9 cellular contexts compared by ENCODE assay signal in the genomic region with DNA sequence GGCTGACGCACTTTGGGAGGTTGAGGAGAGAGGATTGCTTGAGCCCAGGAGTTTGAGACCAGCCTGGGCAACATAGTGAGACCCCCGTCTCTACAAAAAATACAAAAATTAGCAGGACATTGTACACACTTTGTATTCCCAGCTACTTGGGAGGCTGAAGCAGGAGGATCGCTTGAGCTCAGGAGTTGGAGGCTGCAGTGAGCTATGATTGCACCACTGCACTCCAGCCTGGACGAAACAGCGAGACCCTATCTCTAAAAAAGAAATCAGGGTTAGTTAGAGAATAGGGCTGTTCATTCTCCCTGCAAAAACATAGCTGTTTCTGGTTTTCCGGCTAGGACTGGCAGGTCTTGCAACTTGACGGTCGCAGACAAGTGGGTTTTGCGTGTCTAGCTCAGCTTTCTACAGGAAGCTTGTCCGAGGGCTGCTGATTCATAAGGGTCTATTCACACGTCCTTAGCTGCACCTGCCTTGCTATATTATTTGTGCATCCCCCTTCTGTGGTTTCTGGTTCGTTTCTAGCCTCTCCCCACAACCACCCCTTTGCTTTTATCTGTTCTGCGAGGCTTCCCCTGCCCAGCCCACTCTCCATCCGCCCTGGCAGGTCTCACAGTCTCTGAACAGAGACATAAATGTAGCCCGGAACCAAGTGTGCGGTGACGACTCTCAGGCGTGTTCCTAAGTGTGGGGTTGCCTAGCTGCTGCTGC. TPM values are rescaled to one million over a fixed set of nuclear protein-coding genes. Genes with fewer than 3 reads are reported as not detected.
DNase-seq lines count a peak whose midpoint lies in the region; ATAC-seq and TF ChIP-seq lines count a peak whose summit lies in the region.
"Had no signal": no experiment of that assay in that cellular context is flagged by ENCODE, and none has a peak within 500 bp of the region (broad histone marks: within the 10 kb centered on the region; RNA-seq: fewer than 3 reads in every experiment).

No MANE protein-coding gene starts in this region.

- in situ Hi-C loops in mammary epithelial cell (cut with MboI; ENCODE audit: low sequenced_read_pairs in 2 of 2) = loop anchor here in 1 of 2 donors (25.0 kb wide), 1 partner anchor 236 kb away; no protein-coding TSS in a partner anchor

- 78% methylated on average over 15 of the region's 18 CpGs for WGBS in mammary epithelial cell (ENCODE audit: low coverage, missing lambda C conversion rate)

- no peaks in the 10 kb centered on the region for H3K36me3 Mint-ChIP-seq in activated naive CD4-positive, alpha-beta T cell treated with anti-CD3 and anti-CD28 coated beads, Interleukin-2, amount 10 ng/mL, durations not matched to agents 7 days and 5 days
- no peaks in the 10 kb centered on the region for H3K36me3 Mint-ChIP-seq in stimulated activated naive CD8-positive, alpha-beta T cell treated with anti-CD3 and anti-CD28 coated beads, Interleukin-15, Interleukin-2, amounts not matched to agents 100 ng/mL and 50 ng/mL, for 24 hours (ENCODE audit: low read depth)

- peak; percentile 90 for ATAC-seq in GM19025 (IDR thresholded peaks at IDR 0.05; ENCODE audit: low read depth, unreplicated experiment)
- peak; percentile 92 for ATAC-seq in HG03025 (IDR thresholded peaks at IDR 0.05; ENCODE audit: low FRiP score, unreplicated experiment)
- no peak for ATAC-seq in foreskin keratinocyte
- ATAC-seq: Panc1 had no signal

- no peaks in the 10 kb centered on the region for H3K79me2 ChIP-seq in mammary epithelial cell (ENCODE audit: insufficient read depth, low read length)

- peaks cover 35% of the 10 kb centered on the region for H3K4me1 Mint-ChIP-seq in activated naive CD4-positive, alpha-beta T cell treated with anti-CD3 and anti-CD28 coated beads, Interleukin-2, amount 10 ng/mL, durations not matched to agents 7 days and 5 days
- H3K4me1 Mint-ChIP-seq in stimulated activated naive CD8-positive, alpha-beta T cell treated with anti-CD3 and anti-CD28 coated beads, Interleukin-15, Interleukin-2, amounts not matched to agents 100 ng/mL and 50 ng/mL, for 24 hours (ENCODE audit: low read depth) = peaks cover 22% of the 10 kb centered on the region

- H2AFZ ChIP-seq in mammary epithelial cell (ENCODE audit: low read depth, low read length) = no peak overlapping the region

- H3K4me2 ChIP-seq in mammary epithelial cell (ENCODE audit: insufficient read depth, low read depth, low read length) = no peak overlapping the region

- H3K27me3 Mint-ChIP-seq in activated naive CD4-positive, alpha-beta T cell treated with anti-CD3 and anti-CD28 coated beads, Interleukin-2, amount 10 ng/mL, durations not matched to agents 7 days and 5 days = peaks cover 62% of the 10 kb centered on the region
- H3K27me3 Mint-ChIP-seq in stimulated activated naive CD8-positive, alpha-beta T cell treated with anti-CD3 and anti-CD28 coated beads, Interleukin-15, Interleukin-2, amounts not matched to agents 100 ng/mL and 50 ng/mL, for 24 hours = peaks cover 19% of the 10 kb centered on the region

- dilution Hi-C loops in mammary epithelial cell (cut with HindIII; ENCODE audit: low sequenced_read_pairs) = loop anchor here (5.0 kb wide), 2 partner anchors 61 to 261 kb away; no protein-coding TSS in a partner anchor

- no peak for TF ChIP-seq CTCF in Peyer's patch (IDR thresholded peaks at IDR 0.05)
- TF ChIP-seq CTCF in foreskin keratinocyte (conservative IDR thresholded peaks at IDR 0.05) = no peak
- no peak for TF ChIP-seq CTCF in mammary epithelial cell (conservative IDR thresholded peaks at IDR 0.05 in 1 of 2, IDR thresholded peaks at IDR 0.05 in 1 of 2; ENCODE audit: extremely low read depth in 1 of 2, insufficient read depth in 1 of 2, low read depth in 1 of 2, low read length in 2 of 2)

- BruUV-seq in mammary epithelial cell (replicated peaks; lab: Mats Ljungman, UMichigan) = no TSS peak

- peak overlapping the region; percentile 87 for H3K27ac Mint-ChIP-seq in activated naive CD4-positive, alpha-beta T cell treated with anti-CD3 and anti-CD28 coated beads, Interleukin-2, amount 10 ng/mL, durations not matched to agents 7 days and 5 days
- H3K27ac Mint-ChIP-seq in stimulated activated naive CD8-positive, alpha-beta T cell treated with anti-CD3 and anti-CD28 coated beads, Interleukin-15, Interleukin-2, amounts not matched to agents 100 ng/mL and 50 ng/mL, for 24 hours = peak overlapping the region; percentile 41

- DNase-seq in Peyer's patch (peak in 2 of 3 donors; percentile 66 to 73), foreskin keratinocyte (no peak), kidney tubule cell (ENCODE audit: low spot score) (no peak), mammary epithelial cell (no peak)
- peak; percentile 84 for DNase-seq in activated naive CD4-positive, alpha-beta T cell treated with anti-CD3 and anti-CD28 coated beads, Interleukin-2, amount 10 ng/mL, durations not matched to agents 7 days and 5 days

- H3K9me3 Mint-ChIP-seq in activated naive CD4-positive, alpha-beta T cell treated with anti-CD3 and anti-CD28 coated beads, Interleukin-2, amount 10 ng/mL, durations not matched to agents 7 days and 5 days = no peaks in the 10 kb centered on the region
- no peaks in the 10 kb centered on the region for H3K9me3 Mint-ChIP-seq in stimulated activated naive CD8-positive, alpha-beta T cell treated with anti-CD3 and anti-CD28 coated beads, Interleukin-15, Interleukin-2, amounts not matched to agents 100 ng/mL and 50 ng/mL, for 24 hours

- H3K4me3 ChIP-seq in Peyer's patch = no peak overlapping the region
- H3K4me3 ChIP-seq in mammary epithelial cell (replicated peaks in 1 of 3; ENCODE audit: insufficient read depth in 1 of 3, low read depth in 2 of 3, low read length in 3 of 3) = no peak overlapping the region

- H3K9ac ChIP-seq in mammary epithelial cell (ENCODE audit: insufficient read depth, low read length) = no peak overlapping the region

- no peak for TF ChIP-seq POLR2A in Peyer's patch (IDR thresholded peaks at IDR 0.05)

- H3K4me1 ChIP-seq in Peyer's patch (peaks cover 0 to 13% (median 0%) of the 10 kb centered on the region in 4 donors), foreskin keratinocyte (no peaks in the 10 kb centered on the region), mammary epithelial cell (ENCODE audit: insufficient read depth, low read length) (no peaks in the 10 kb centered on the region)

- peak overlapping the region; percentile 57 for H3K4me3 Mint-ChIP-seq in activated naive CD4-positive, alpha-beta T cell treated with anti-CD3 and anti-CD28 coated beads, Interleukin-2, amount 10 ng/mL, durations not matched to agents 7 days and 5 days
- peak overlapping the region; percentile 47 for H3K4me3 Mint-ChIP-seq in stimulated activated naive CD8-positive, alpha-beta T cell treated with anti-CD3 and anti-CD28 coated beads, Interleukin-15, Interleukin-2, amounts not matched to agents 100 ng/mL and 50 ng/mL, for 24 hours

- intact Hi-C loops in mammary epithelial cell (cut with micrococcal nuclease) = no loop called here

- H3K27me3 ChIP-seq in Peyer's patch (no peaks in the 10 kb centered on the region), foreskin keratinocyte (peaks cover 23% of the 10 kb centered on the region), mammary epithelial cell (ENCODE audit: insufficient read depth, low read length) (no peaks in the 10 kb centered on the region)

- no peaks in the 10 kb centered on the region for H4K20me1 ChIP-seq in mammary epithelial cell (ENCODE audit: insufficient read depth, low read length)

- H3K27ac ChIP-seq in Peyer's patch = no peak overlapping the region
- H3K27ac ChIP-seq in foreskin keratinocyte = no peak overlapping the region
- no peak overlapping the region for H3K27ac ChIP-seq in mammary epithelial cell (ENCODE audit: insufficient read depth, low read depth, low read length)

- H3K36me3 ChIP-seq in Peyer's patch = no peaks in the 10 kb centered on the region
- no peaks in the 10 kb centered on the region for H3K36me3 ChIP-seq in mammary epithelial cell (ENCODE audit: insufficient read depth, low read length)

- CTCF ChIA-PET in activated naive CD4-positive, alpha-beta T cell treated with anti-CD3 and anti-CD28 coated beads, Interleukin-2, amount 10 ng/mL, durations not matched to agents 7 days and 5 days (lab: Charles Lee) = interaction anchor here (0.8 to 6.2 kb wide), 9 partner anchors 11 to 131 kb away, joined by 3 to 89 read pairs (median 7); no protein-coding TSS in a partner anchor
- CTCF ChIA-PET in mammary epithelial cell (lab: Charles Lee; ENCODE audit: low non-redundant PET) = no interaction called here

- H3K9me3 ChIP-seq in Peyer's patch (no peaks in the 10 kb centered on the region), mammary epithelial cell (replicated peaks; ENCODE audit: insufficient read depth, low read length) (no peaks in the 10 kb centered on the region)

RNA-seq across cellular contexts. Expression of a gene that starts 10.7 kb away (rescaled TPM):
- total RNA-seq in Peyer's patch (under 1 TPM in 1 of 4 donors, not detected in 3; 0.67 TPM), foreskin keratinocyte (not detected in 2 replicates), mammary epithelial cell (under 1 TPM; 0.42 to 0.50 TPM)
- polyA plus RNA-seq in foreskin keratinocyte (not detected in 2 replicates), mammary epithelial cell (0.15 TPM)
- 0.98 TPM for polyA minus RNA-seq in mammary epithelial cell

Comparison
In these comparisons a context has a peak if more than half of its experiments do, and no peak if none do; other contexts are left out.
1. DNase-seq: peak in Peyer's patch (2 of 3) and activated naive CD4-positive, alpha-beta T cell treated with anti-CD3 and anti-CD28 coated beads, Interleukin-2, amount 10 ng/mL, durations not matched to agents 7 days and 5 days (single experiment); none in foreskin keratinocyte (0 of 2), kidney tubule cell (single experiment) and mammary epithelial cell (single experiment).